Comparison of ENCODE assay signal across 16 cellular contexts in the genomic region with DNA sequence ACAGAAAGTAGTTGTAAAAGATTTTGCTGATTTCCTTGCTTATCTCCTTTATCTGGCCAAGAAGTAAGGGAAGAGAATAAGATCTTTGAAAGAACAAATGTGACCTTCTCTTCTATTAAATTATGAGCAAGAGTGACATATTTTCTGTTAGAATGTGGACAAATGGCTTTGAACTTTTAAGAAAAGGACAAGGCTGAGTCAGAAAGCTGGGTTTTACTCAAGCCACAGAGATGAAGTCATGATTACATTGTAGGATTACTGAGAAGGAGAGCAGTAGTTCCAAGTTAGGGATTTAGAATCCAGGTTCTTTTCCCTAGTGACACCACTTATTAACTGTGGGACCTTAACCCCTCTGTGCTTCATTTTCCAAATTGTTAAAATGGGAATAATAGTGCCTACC. TPM values are rescaled to one million over a fixed set of nuclear protein-coding genes. Genes with fewer than 3 reads are reported as not detected.
A peak's percentile ranks its signal among the peaks of the same experiment; 100 is the strongest.
DNase-seq lines count a peak whose midpoint lies in the region; ATAC-seq, FAIRE-seq and TF ChIP-seq lines count a peak whose summit lies in the region.
"Had no signal": no experiment of that assay in that cellular context is flagged by ENCODE, and none has a peak within 500 bp of the region (broad histone marks: within the 10 kb centered on the region; RNA-seq: fewer than 3 reads in every experiment).

No MANE protein-coding gene starts in this region.

- H3K9me3 ChIP-seq in fibroblast of lung (ENCODE audit: control insufficient read depth, insufficient read depth, low read depth, low read length): no peaks in the 10 kb centered on the region
- no peaks in the 10 kb centered on the region for H3K9me3 ChIP-seq in skeletal muscle satellite cell (replicated peaks; ENCODE audit: low read length)
- no peaks in the 10 kb centered on the region for H3K9me3 ChIP-seq in body of pancreas
- no peaks in the 10 kb centered on the region; the same call in 1 of the 2 replicates for H3K9me3 ChIP-seq in HAP-1
- H3K9me3 ChIP-seq: sigmoid colon had no signal

- FAIRE-seq in GM19239 (lab: Jason Lieb, UNC): peak; percentile 33

- no peak for TF ChIP-seq CTCF in fibroblast of lung (conservative IDR thresholded peaks at IDR 0.05 in 1 of 2, IDR thresholded peaks at IDR 0.05 in 1 of 2; ENCODE audit: low read depth in 1 of 2, low read length in 2 of 2)
- TF ChIP-seq CTCF in body of pancreas (IDR thresholded peaks at IDR 0.05): no peak

- in situ Hi-C loops in HAP-1 (cut with MboI; ENCODE audit: low sequenced_read_pairs): no loop called here

- H3K9ac ChIP-seq in fibroblast of lung (ENCODE audit: insufficient read depth, low read length): no peak overlapping the region
- H3K9ac ChIP-seq in skeletal muscle satellite cell (ENCODE audit: low read depth, low read length): peak overlapping the region; percentile 38

- peak; percentile 66 for ATAC-seq in SK-N-SH treated with all-trans-retinoic acid at 6 μM for 48 hours
- no peak for ATAC-seq in body of pancreas
- ATAC-seq: GM23338; left cardiac atrium; naive thymus-derived CD4-positive, alpha-beta T cell; T-helper 17 cell had no signal

- no peak overlapping the region for H2AFZ ChIP-seq in fibroblast of lung (ENCODE audit: low read length)
- H2AFZ ChIP-seq: GM23338 had no signal

- intact Hi-C loops in body of pancreas (cut with DNase I): no loop called here

- no peaks in the 10 kb centered on the region for H3K79me2 ChIP-seq in fibroblast of lung (ENCODE audit: control insufficient read depth, insufficient read depth, low read length)

- H3K36me3 ChIP-seq in fibroblast of lung (ENCODE audit: control insufficient read depth, insufficient read depth, low read length) (no peaks in the 10 kb centered on the region), skeletal muscle satellite cell (ENCODE audit: insufficient read depth, low read length) (peaks cover 31% of the 10 kb centered on the region), body of pancreas (replicated peaks in 1 of 2; ENCODE audit: insufficient read depth in 1 of 2, low read depth in 2 of 2) (peaks cover 9 to 16% of the 10 kb centered on the region in 2 donors), HAP-1 (replicated peaks) (peaks cover 11% of the 10 kb centered on the region)

- H4K20me1 ChIP-seq in fibroblast of lung (ENCODE audit: control insufficient read depth, extremely low read depth, insufficient read depth, low read length): no peaks in the 10 kb centered on the region

- no peak for TF ChIP-seq POLR2A in body of pancreas (IDR thresholded peaks at IDR 0.05)

- no peaks in the 10 kb centered on the region for H3K4me1 ChIP-seq in fibroblast of lung (ENCODE audit: control insufficient read depth, extremely low read depth, insufficient read depth, low read length)
- peaks cover 10% of the 10 kb centered on the region for H3K4me1 ChIP-seq in skeletal muscle satellite cell (ENCODE audit: control insufficient read depth, insufficient read depth, low read length)
- H3K4me1 ChIP-seq in body of pancreas: no peaks in the 10 kb centered on the region
- no peaks in the 10 kb centered on the region for H3K4me1 ChIP-seq in HAP-1
- H3K4me1 ChIP-seq: sigmoid colon had no signal

- H3K27me3 ChIP-seq in fibroblast of lung (ENCODE audit: control insufficient read depth, insufficient read depth, low read length): no peaks in the 10 kb centered on the region
- H3K27me3 ChIP-seq in skeletal muscle satellite cell (ENCODE audit: control insufficient read depth, insufficient read depth, low read length): no peaks in the 10 kb centered on the region
- no peaks in the 10 kb centered on the region for H3K27me3 ChIP-seq in body of pancreas
- H3K27me3 ChIP-seq in HAP-1 (ENCODE audit: low read depth): no peaks in the 10 kb centered on the region
- H3K27me3 ChIP-seq: sigmoid colon had no signal

- DNase-seq in GM19239 (ENCODE audit: insufficient read length, low spot score) (no peak), fibroblast of lung (ENCODE audit: low read depth in 2 of 2) (peak; percentile 75 to 85), NCI-H1436 (lab: John Stamatoyannopoulos, UW) (no peak), body of pancreas (no peak), HAP-1 (ENCODE audit: low spot score in 2 of 2) (no peak)
- DNase-seq: activated CD4-positive, alpha-beta T cell treated with anti-CD3 and anti-CD28 coated beads, Interleukin-2, amount 10 ng/mL, durations not matched to agents 7 days and 5 days; left cardiac atrium; naive thymus-derived CD4-positive, alpha-beta T cell; NCI-H1048; NCI-H446; sigmoid colon; T-helper 17 cell had no signal

- peak overlapping the region; percentile 59 for H3K4me2 ChIP-seq in fibroblast of lung (ENCODE audit: extremely low read depth, insufficient read depth, low read length)
- H3K4me2 ChIP-seq in skeletal muscle satellite cell (ENCODE audit: low read length): peak overlapping the region; percentile 50
- H3K4me2 ChIP-seq: GM23338 had no signal

- peak overlapping the region; percentile 13 for H3K27ac ChIP-seq in fibroblast of lung (ENCODE audit: insufficient read depth, low read length)
- no peak overlapping the region for H3K27ac ChIP-seq in body of pancreas
- H3K27ac ChIP-seq: sigmoid colon had no signal

- no peak overlapping the region for H3K4me3 ChIP-seq in fibroblast of lung (replicated peaks in 1 of 4; ENCODE audit: control extremely low read depth in 1 of 4, insufficient read depth in 1 of 4, low read depth in 3 of 4, low read length in 4 of 4)
- peak overlapping the region; percentile 29 for H3K4me3 ChIP-seq in skeletal muscle satellite cell (ENCODE audit: low read length)
- no peak overlapping the region for H3K4me3 ChIP-seq in body of pancreas
- H3K4me3 ChIP-seq in HAP-1: no peak overlapping the region
- H3K4me3 ChIP-seq: coronary artery, GM23338, sigmoid colon had no signal

TF ChIP-seq in SK-N-SH treated with all-trans-retinoic acid at 6 μM for 48 hours, 23 proteins besides CTCF, POLR2A, EP300 and RAD21:
- TF ChIP-seq, protein P1, sequence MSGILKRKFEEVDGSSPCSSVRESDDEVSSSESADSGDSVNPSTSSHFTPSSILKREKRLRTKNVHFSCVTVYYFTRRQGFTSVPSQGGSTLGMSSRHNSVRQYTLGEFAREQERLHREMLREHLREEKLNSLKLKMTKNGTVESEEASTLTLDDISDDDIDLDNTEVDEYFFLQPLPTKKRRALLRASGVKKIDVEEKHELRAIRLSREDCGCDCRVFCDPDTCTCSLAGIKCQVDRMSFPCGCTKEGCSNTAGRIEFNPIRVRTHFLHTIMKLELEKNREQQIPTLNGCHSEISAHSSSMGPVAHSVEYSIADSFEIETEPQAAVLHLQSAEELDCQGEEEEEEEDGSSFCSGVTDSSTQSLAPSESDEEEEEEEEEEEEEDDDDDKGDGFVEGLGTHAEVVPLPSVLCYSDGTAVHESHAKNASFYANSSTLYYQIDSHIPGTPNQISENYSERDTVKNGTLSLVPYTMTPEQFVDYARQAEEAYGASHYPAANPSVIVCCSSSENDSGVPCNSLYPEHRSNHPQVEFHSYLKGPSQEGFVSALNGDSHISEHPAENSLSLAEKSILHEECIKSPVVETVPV (CRISPR knock-in tag; IDR thresholded peaks at IDR 0.05): no peak
- peak; percentile 33; the same call in 1 of the 2 replicates for TF ChIP-seq ISL1 (CRISPR knock-in tag; IDR thresholded peaks at IDR 0.05)
- no peak for TF ChIP-seq ZFP3 (CRISPR knock-in tag; IDR thresholded peaks at IDR 0.05)
- TF ChIP-seq TOX (CRISPR knock-in tag; IDR thresholded peaks at IDR 0.05; ENCODE audit: borderline replicate concordance): no peak

RNA-seq across cellular contexts. Expression of a gene that starts 13.5 kb away (rescaled TPM):
- total RNA-seq in fibroblast of lung (94.3 and 109 TPM in 2 replicates), body of pancreas (10 to 100 TPM in 1 of 2 donors, 1 to 10 TPM in 1; 7.3 to 43.6 TPM)
- polyA plus RNA-seq in fibroblast of lung: 52.9 and 66.2 TPM in 2 replicates
- 53.1 and 61.5 TPM in 2 replicates for polyA plus RNA-seq in fibroblast of lung (2012)
- 7.0 and 14.0 TPM in 2 replicates for polyA minus RNA-seq in fibroblast of lung (ENCODE audit: low replicate concordance)
- 47.0 and 57.0 TPM in 2 replicates for total RNA-seq in skeletal muscle satellite cell (2012; rRNA removed)

Comparison
In these comparisons a context has a peak if more than half of its experiments do, and no peak if none do; other contexts are left out.
1. DNase-seq: peak in fibroblast of lung (2 of 2); none in GM19239 (single experiment), NCI-H1436 (single experiment), body of pancreas (0 of 4) and HAP-1 (0 of 2).